9 cellular contexts compared by ENCODE assay signal in the genomic region with DNA sequence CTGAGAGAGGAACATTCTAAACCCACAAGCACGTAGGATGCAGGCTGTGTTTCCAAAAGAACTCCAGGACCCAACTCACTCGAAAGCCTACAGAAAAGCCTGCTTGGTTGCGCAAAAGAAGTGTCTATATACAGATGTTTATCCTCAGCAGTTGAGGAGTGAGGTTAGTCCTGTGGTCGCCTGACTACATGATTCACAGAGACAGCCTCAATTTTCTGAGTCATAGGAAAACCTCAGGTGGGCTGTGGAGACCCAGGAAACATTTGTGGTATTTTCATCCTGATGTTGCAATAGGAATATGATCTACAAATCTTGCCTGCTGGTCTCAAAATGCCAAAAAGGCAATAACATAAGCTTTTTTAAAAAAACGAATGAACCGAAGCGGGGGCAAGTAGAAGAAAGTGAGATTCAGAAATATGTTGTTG.
DNase-seq lines count a peak whose midpoint lies in the region; ATAC-seq and TF ChIP-seq lines count a peak whose summit lies in the region.
"Had no signal": no experiment of that assay in that cellular context is flagged by ENCODE, and none has a peak within 500 bp of the region (broad histone marks: within the 10 kb centered on the region; RNA-seq: fewer than 3 reads in every experiment).

No MANE protein-coding gene starts in this region.

- H2AFZ ChIP-seq in IMR-90 (replicated peaks; ENCODE audit: low read length, poor library complexity), result no peak overlapping the region
- no peak overlapping the region for H2AFZ ChIP-seq in smooth muscle cell (ENCODE audit: low read depth)
- no peak overlapping the region for H2AFZ ChIP-seq in neural progenitor cell (replicated peaks)

- H4K5ac ChIP-seq in IMR-90 (ENCODE audit: low read depth, low read length), result no peak overlapping the region

- H3K27me3 ChIP-seq in IMR-90 (ENCODE audit: control insufficient read depth, insufficient read depth, low read length) (peaks cover 2% of the 10 kb centered on the region; the same call in 1 of the 2 replicates), smooth muscle cell (ENCODE audit: low read depth) (no peaks in the 10 kb centered on the region), neural progenitor cell (no peaks in the 10 kb centered on the region)

- no peak for TF ChIP-seq CTCF in IMR-90 (conservative IDR thresholded peaks at IDR 0.05; ENCODE audit: low read depth, low read length)
- TF ChIP-seq CTCF in astrocyte of the spinal cord (IDR thresholded peaks at IDR 0.05; ENCODE audit: low read depth, low read length), result no peak
- no peak for TF ChIP-seq CTCF in smooth muscle cell (IDR thresholded peaks at IDR 0.05; ENCODE audit: borderline replicate concordance, insufficient read depth, poor library complexity, severe bottlenecking)
- no peak for TF ChIP-seq CTCF in GM10266 (IDR thresholded peaks at IDR 0.05; ENCODE audit: control insufficient read depth, insufficient read depth, low read depth, missing control alignments)
- TF ChIP-seq CTCF in neural progenitor cell (IDR thresholded peaks at IDR 0.05), result no peak

- no peak for TF ChIP-seq RAD21 in IMR-90 (IDR thresholded peaks at IDR 0.05; ENCODE audit: low read length)

- no TSS peak for BruUV-seq in IMR-90 (replicated peaks; lab: Mats Ljungman, UMichigan)

- H2BK15ac ChIP-seq in IMR-90 (ENCODE audit: low read depth, low read length), result no peak overlapping the region

- H2AK5ac ChIP-seq in IMR-90 (ENCODE audit: low read depth, low read length), result no peak overlapping the region

- H4K91ac ChIP-seq in IMR-90 (ENCODE audit: insufficient read depth, low read depth, low read length), result no peak overlapping the region

- no peaks in the 10 kb centered on the region for H3K9me3 ChIP-seq in IMR-90 (ENCODE audit: control insufficient read depth, insufficient read depth, low read length)
- H3K9me3 ChIP-seq in smooth muscle cell (replicated peaks; ENCODE audit: low read depth), result no peaks in the 10 kb centered on the region
- H3K9me3 ChIP-seq in neural progenitor cell (ENCODE audit: low read depth), result no peaks in the 10 kb centered on the region

- H3K9me3 Mint-ChIP-seq in neural progenitor cell, result no peaks in the 10 kb centered on the region

- H2BK20ac ChIP-seq in IMR-90 (ENCODE audit: low read depth, low read length), result peak overlapping the region; percentile 5; the same call in 1 of the 2 replicates

- intact Hi-C loops in IMR-90 (cut with micrococcal nuclease), result no loop called here

- H3K23ac ChIP-seq in IMR-90 (ENCODE audit: low read depth, low read length), result no peak overlapping the region

- H3K36me3 Mint-ChIP-seq in neural progenitor cell, result no peaks in the 10 kb centered on the region

- CTCF ChIA-PET in IMR-90 (lab: Yijun Ruan, JAX), result no interaction called here

- H3K4me1 ChIP-seq in IMR-90 (ENCODE audit: control insufficient read depth, insufficient read depth, low read length) (peaks cover 2% of the 10 kb centered on the region; the same call in 1 of the 2 replicates), smooth muscle cell (ENCODE audit: low read depth) (no peaks in the 10 kb centered on the region), neural progenitor cell (no peaks in the 10 kb centered on the region)

- no peak overlapping the region for H2BK5ac ChIP-seq in IMR-90 (ENCODE audit: low read depth, low read length, poor library complexity, severe bottlenecking)

- H3K14ac ChIP-seq in IMR-90 (replicated peaks; ENCODE audit: low read depth, low read length), result no peak overlapping the region

- H3K9ac ChIP-seq in IMR-90 (ENCODE audit: low read depth, low read length) (no peak overlapping the region), smooth muscle cell (ENCODE audit: low read depth) (peak overlapping the region; percentile 10), neural progenitor cell (no peak overlapping the region)

- in situ Hi-C loops in IMR-90 (cut with MboI; ENCODE audit: low sequenced_read_pairs), result loop anchor here (25.0 kb wide), 1 partner anchor 791 kb away; no protein-coding TSS in a partner anchor
- in situ Hi-C loops in astrocyte of the spinal cord (cut with HindIII; ENCODE audit: low sequenced_read_pairs), result no loop called here

- DNase-seq in IMR-90 (peak; percentile 74), astrocyte of the spinal cord (ENCODE audit: low read depth, low spot score) (peak; percentile 96), smooth muscle cell (lab: John Stamatoyannopoulos, UW; ENCODE audit: unreplicated experiment) (no peak), T1000 (lab: John Stamatoyannopoulos, UW) (no peak), GM10266 (ENCODE audit: extremely low spot score) (no peak), neural progenitor cell (ENCODE audit: low spot score) (no peak)
- DNase-seq: NCI-H2227 treated with DMSO at 0.1 percent for 48 hours had no signal

- H3K79me2 ChIP-seq in smooth muscle cell (ENCODE audit: low read depth) (no peaks in the 10 kb centered on the region), neural progenitor cell (ENCODE audit: low read depth) (no peaks in the 10 kb centered on the region)

- no peak overlapping the region for H3K27ac ChIP-seq in IMR-90 (ENCODE audit: insufficient read depth, low read length)
- H3K27ac ChIP-seq in smooth muscle cell (ENCODE audit: low read depth), result peak overlapping the region; percentile 82
- H3K27ac ChIP-seq in neural progenitor cell, result no peak overlapping the region

- H3K4me3 ChIP-seq in IMR-90 (ENCODE audit: insufficient read depth, low read depth, low read length) (no peak overlapping the region), astrocyte of the spinal cord (ENCODE audit: low read depth, low read length) (peak overlapping the region; percentile 5), smooth muscle cell (peak overlapping the region; percentile 4), neural progenitor cell (no peak overlapping the region)

- ATAC-seq in GM19452 (IDR thresholded peaks at IDR 0.05; ENCODE audit: unreplicated experiment) (peak; percentile 49), IMR-90 (ENCODE audit: low read depth) (peak; percentile 66), HG03439 (IDR thresholded peaks at IDR 0.05; ENCODE audit: unreplicated experiment) (no peak)

- WGBS in IMR-90 (ENCODE audit: extremely low coverage in 2 of 2, insufficient read length in 1 of 2), 2 experiments, result no CpG with 5 or more reads among the region's 7 CpGs
- 12% methylated on average over 7 of the region's 7 CpGs for WGBS in smooth muscle cell (ENCODE audit: low lambda C conversion rate)

- no peak overlapping the region for H4K8ac ChIP-seq in IMR-90 (ENCODE audit: low read depth in 2 of 2, low read length in 2 of 2)

- H2AK9ac ChIP-seq in IMR-90 (replicated peaks; ENCODE audit: low read depth, low read length, poor library complexity), result no peak overlapping the region

- H3K4me2 ChIP-seq in IMR-90 (ENCODE audit: low read depth, low read length) (peak overlapping the region; percentile 87), smooth muscle cell (peak overlapping the region; percentile 72), neural progenitor cell (no peak overlapping the region)

- dilution Hi-C loops in IMR-90 (cut with HindIII; ENCODE audit: low sequenced_read_pairs, unreplicated experiment), result no loop called here

- H3F3A ChIP-seq in smooth muscle cell (ENCODE audit: low read depth), result peaks cover 22% of the 10 kb centered on the region
- H3F3A ChIP-seq in neural progenitor cell (ENCODE audit: low read depth), result no peaks in the 10 kb centered on the region

- H3K9me1 ChIP-seq in IMR-90 (ENCODE audit: insufficient read depth, low read length), result no peaks in the 10 kb centered on the region

- no peaks in the 10 kb centered on the region for H3K79me1 ChIP-seq in IMR-90 (ENCODE audit: low read depth in 1 of 2, low read length in 2 of 2)

- POLR2A ChIA-PET in IMR-90 (lab: Charles Lee; ENCODE audit: unreplicated experiment), result no interaction called here

- no peak overlapping the region for H3K18ac ChIP-seq in IMR-90 (ENCODE audit: low read depth, low read length)

- no peak overlapping the region for H3K56ac ChIP-seq in IMR-90 (ENCODE audit: extremely low read depth, insufficient read depth, low read length)

- H3K27ac Mint-ChIP-seq in neural progenitor cell, result no peak overlapping the region

- H3K4me3 Mint-ChIP-seq in neural progenitor cell, result no peak overlapping the region

- TF ChIP-seq POLR2A in IMR-90 (IDR thresholded peaks at IDR 0.05; ENCODE audit: low read depth, low read length), result no peak

- peaks cover 5% of the 10 kb centered on the region for H3K27me3 Mint-ChIP-seq in neural progenitor cell (ENCODE audit: insufficient read depth, low read depth)

- H3K4ac ChIP-seq in IMR-90 (ENCODE audit: low read depth, low read length), result no peak overlapping the region

- peaks cover 3% of the 10 kb centered on the region; the same call in 1 of the 2 replicates for H4K20me1 ChIP-seq in IMR-90 (ENCODE audit: insufficient read depth, low read length)
- H4K20me1 ChIP-seq in smooth muscle cell (ENCODE audit: low read depth), result no peaks in the 10 kb centered on the region
- no peaks in the 10 kb centered on the region for H4K20me1 ChIP-seq in neural progenitor cell (ENCODE audit: low read depth)

- peaks cover 3% of the 10 kb centered on the region for H3K4me1 Mint-ChIP-seq in neural progenitor cell

- H3K36me3 ChIP-seq in IMR-90 (ENCODE audit: control insufficient read depth, insufficient read depth, low read length), result no peaks in the 10 kb centered on the region
- H3K36me3 ChIP-seq in smooth muscle cell (ENCODE audit: low read depth), result no peaks in the 10 kb centered on the region
- no peaks in the 10 kb centered on the region for H3K36me3 ChIP-seq in neural progenitor cell

- peak overlapping the region; percentile 11; the same call in 1 of the 2 replicates for H2BK120ac ChIP-seq in IMR-90 (ENCODE audit: low read depth, low read length)

TF ChIP-seq in IMR-90, 13 proteins besides CTCF, POLR2A, EP300 and RAD21 (continues in another document):
- TF ChIP-seq CEBPB (IDR thresholded peaks at IDR 0.05; ENCODE audit: low read depth, low read length) (peak; percentile 80), SMC3 (IDR thresholded peaks at IDR 0.05; ENCODE audit: low read depth, low read length) (no peak), RCOR1 (IDR thresholded peaks at IDR 0.05; ENCODE audit: insufficient replicate concordance, low read length) (no peak), FOS (IDR thresholded peaks at IDR 0.05; ENCODE audit: low read depth, low read length) (peak; percentile 23; the same call in 1 of the 2 replicates), MAZ (IDR thresholded peaks at IDR 0.05; ENCODE audit: borderline replicate concordance, low read depth, low read length) (no peak), BHLHE40 (IDR thresholded peaks at IDR 0.05; ENCODE audit: low read depth, low read length) (peak; percentile 68)
- TF ChIP-seq, protein P1, sequence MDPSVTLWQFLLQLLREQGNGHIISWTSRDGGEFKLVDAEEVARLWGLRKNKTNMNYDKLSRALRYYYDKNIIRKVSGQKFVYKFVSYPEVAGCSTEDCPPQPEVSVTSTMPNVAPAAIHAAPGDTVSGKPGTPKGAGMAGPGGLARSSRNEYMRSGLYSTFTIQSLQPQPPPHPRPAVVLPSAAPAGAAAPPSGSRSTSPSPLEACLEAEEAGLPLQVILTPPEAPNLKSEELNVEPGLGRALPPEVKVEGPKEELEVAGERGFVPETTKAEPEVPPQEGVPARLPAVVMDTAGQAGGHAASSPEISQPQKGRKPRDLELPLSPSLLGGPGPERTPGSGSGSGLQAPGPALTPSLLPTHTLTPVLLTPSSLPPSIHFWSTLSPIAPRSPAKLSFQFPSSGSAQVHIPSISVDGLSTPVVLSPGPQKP (IDR thresholded peaks at IDR 0.05; ENCODE audit: borderline replicate concordance, low read depth, low read length), result no peak

Comparison
In these comparisons a context has a peak if more than half of its experiments do, and no peak if none do; other contexts are left out.
1. DNase-seq: peak in IMR-90 (single experiment) and astrocyte of the spinal cord (single experiment); none in smooth muscle cell (single experiment), T1000 (single experiment), GM10266 (single experiment) and neural progenitor cell (single experiment).
2. H3K4me3 ChIP-seq: peak in astrocyte of the spinal cord (single experiment) and smooth muscle cell (single experiment); none in IMR-90 (single experiment) and neural progenitor cell (single experiment).